In the genomic region with DNA sequence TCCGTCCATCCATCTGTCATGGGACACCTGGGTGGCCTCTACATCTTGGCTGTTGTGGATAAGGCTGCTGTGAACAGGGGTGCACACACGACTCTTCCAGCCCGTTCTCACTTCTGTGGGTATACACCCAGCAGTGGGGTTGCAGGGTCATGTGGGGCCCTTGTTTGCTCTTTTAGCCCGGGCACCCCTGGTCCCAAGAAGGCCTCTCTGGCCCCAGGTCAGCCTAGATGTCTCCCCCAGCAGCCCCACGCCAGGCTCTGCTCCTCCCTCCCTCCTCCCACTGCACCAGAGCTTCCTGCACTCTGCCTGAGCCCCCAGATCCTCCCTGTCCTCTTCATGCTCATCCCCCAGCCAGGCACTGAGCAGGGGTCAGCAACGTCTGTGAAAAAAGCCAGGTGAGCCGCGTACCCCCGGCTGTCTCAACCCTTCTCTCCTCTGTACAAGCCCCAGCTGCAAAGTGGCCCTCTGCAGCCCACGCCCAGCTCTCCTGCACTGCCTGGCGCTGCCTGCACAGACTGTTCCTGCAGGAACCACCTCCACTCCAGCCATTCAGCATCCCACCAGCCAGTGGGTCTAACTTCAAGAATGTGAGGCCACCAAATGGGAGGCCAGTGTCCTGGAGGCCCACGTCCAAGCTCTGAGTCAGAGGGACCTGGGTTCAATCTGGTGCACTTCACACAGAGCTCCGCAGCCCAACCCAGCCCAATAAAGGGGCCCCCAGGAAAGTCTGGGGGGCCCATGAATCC, we compare ENCODE assay signal across 20 cellular contexts.
DNase-seq lines count a peak whose midpoint lies in the region; ATAC-seq and TF ChIP-seq lines count a peak whose summit lies in the region.
"Had no signal": no experiment of that assay in that cellular context is flagged by ENCODE, and none has a peak within 500 bp of the region (broad histone marks: within the 10 kb centered on the region; RNA-seq: fewer than 3 reads in every experiment).

No MANE protein-coding gene starts in this region.

- no peak overlapping the region for H3K27ac ChIP-seq in right atrium auricular region
- H3K27ac ChIP-seq in left lung, result no peak overlapping the region
- no peak overlapping the region for H3K27ac ChIP-seq in neural progenitor cell
- no peak overlapping the region for H3K27ac ChIP-seq in transverse colon
- no peak overlapping the region for H3K27ac ChIP-seq in stomach
- H3K27ac ChIP-seq: PC-9, RWPE1, SJCRH30 had no signal

- TF ChIP-seq CTCF in right atrium auricular region (IDR thresholded peaks at IDR 0.05) (no peak), left lung (IDR thresholded peaks at IDR 0.05) (no peak), neural progenitor cell (IDR thresholded peaks at IDR 0.05) (no peak), transverse colon (IDR thresholded peaks at IDR 0.05) (no peak), stomach (IDR thresholded peaks at IDR 0.05) (no peak)

- H3K4me3 Mint-ChIP-seq in neural progenitor cell, result no peak overlapping the region

- intact Hi-C loops in cardiac septum (cut with DNase I), result no loop called here
- intact Hi-C loops in left lung (cut with DNase I), result no loop called here
- intact Hi-C loops in transverse colon (cut with DNase I; ENCODE audit: low total_unique reads), result no loop called here
- intact Hi-C loops in stomach (cut with DNase I; ENCODE audit: low total_unique reads), result no loop called here

- no peak for TF ChIP-seq POLR2A in transverse colon (IDR thresholded peaks at IDR 0.05)
- TF ChIP-seq POLR2A in stomach (IDR thresholded peaks at IDR 0.05), result no peak

- no peak overlapping the region for H3K9ac ChIP-seq in neural progenitor cell

- ATAC-seq in left lung, result no peak
- ATAC-seq: K562 had no signal

- in situ Hi-C loops in transverse colon (cut with MboI; ENCODE audit: low pct_ligation_motif_present in 1 of 4, low pct_unique_long_range_greater_than_20kb in 1 of 4, low sequenced_read_pairs in 3 of 4), result no loop called here

- H3K4me1 Mint-ChIP-seq in neural progenitor cell, result peaks cover 22% of the 10 kb centered on the region

- H3K9me3 ChIP-seq in right atrium auricular region, result no peaks in the 10 kb centered on the region
- H3K9me3 ChIP-seq in left lung, result no peaks in the 10 kb centered on the region
- no peaks in the 10 kb centered on the region for H3K9me3 ChIP-seq in neural progenitor cell (ENCODE audit: low read depth)
- H3K9me3 ChIP-seq in transverse colon, result no peaks in the 10 kb centered on the region
- H3K9me3 ChIP-seq in stomach, result peaks cover 0 to under 1% (median 0%) of the 10 kb centered on the region in 4 donors
- H3K9me3 ChIP-seq: MG63 had no signal

- H3K79me2 ChIP-seq in neural progenitor cell (ENCODE audit: low read depth), result no peaks in the 10 kb centered on the region

- no peaks in the 10 kb centered on the region for H3K36me3 Mint-ChIP-seq in neural progenitor cell

- no peak overlapping the region for H2AFZ ChIP-seq in neural progenitor cell (replicated peaks)
- H2AFZ ChIP-seq: PC-9 had no signal

- H3K36me3 ChIP-seq in right atrium auricular region (no peaks in the 10 kb centered on the region), left lung (no peaks in the 10 kb centered on the region), neural progenitor cell (no peaks in the 10 kb centered on the region), transverse colon (no peaks in the 10 kb centered on the region), stomach (no peaks in the 10 kb centered on the region)
- H3K36me3 ChIP-seq: BE2C, MG63, SJCRH30 had no signal

- H3K4me3 ChIP-seq in right atrium auricular region, result no peak overlapping the region
- H3K4me3 ChIP-seq in left lung, result no peak overlapping the region
- no peak overlapping the region for H3K4me3 ChIP-seq in neural progenitor cell
- no peak overlapping the region for H3K4me3 ChIP-seq in transverse colon
- no peak overlapping the region for H3K4me3 ChIP-seq in stomach
- H3K4me3 ChIP-seq: K562, MG63, PC-9, SJCRH30 had no signal

- no peak for TF ChIP-seq EP300 in transverse colon (IDR thresholded peaks at IDR 0.05; ENCODE audit: low read depth)
- TF ChIP-seq EP300 in stomach (IDR thresholded peaks at IDR 0.05), result no peak

- DNase-seq in cardiac septum (ENCODE audit: low spot score) (peak; percentile 50), right atrium auricular region (ENCODE audit: low spot score) (no peak), left lung (peak; percentile 24 to 69), neural progenitor cell (ENCODE audit: low spot score) (no peak), transverse colon (peak; percentile 0), dedifferentiated amniotic fluid mesenchymal stem cell (ENCODE audit: extremely low spot score) (no peak), SIG-M5 (lab: John Stamatoyannopoulos, UW) (no peak), stomach (no peak)
- DNase-seq: BE2C, EL, MG63, NCI-H1048, NCI-H1417 treated with DMSO at 0.1 percent for 48 hours, NCI-H187 treated with DMSO at 0.1 percent for 48 hours, NCI-H2107, NCI-H69, PC-9 had no signal

- WGBS in transverse colon (ENCODE audit: low coverage in 1 of 2), 2 donors, result 81% methylated on average over 13 of the region's 13 CpGs; no CpG with 5 or more reads in 1 of the 2 donors
- 70 to 79% (median 76%) methylated on average over 10 to 13 of the region's 13 CpGs for WGBS in stomach, 5 donors

- H3K4me1 ChIP-seq in right atrium auricular region, result no peaks in the 10 kb centered on the region
- H3K4me1 ChIP-seq in left lung, result no peaks in the 10 kb centered on the region
- H3K4me1 ChIP-seq in neural progenitor cell, result peaks cover 13% of the 10 kb centered on the region
- H3K4me1 ChIP-seq in transverse colon, result peaks cover 0 to 9% (median 0%) of the 10 kb centered on the region in 4 donors
- no peaks in the 10 kb centered on the region for H3K4me1 ChIP-seq in stomach
- H3K4me1 ChIP-seq: BE2C, SJCRH30 had no signal

- H3K27ac Mint-ChIP-seq in neural progenitor cell, result peak overlapping the region; percentile 67

- no peak overlapping the region for H3K4me2 ChIP-seq in neural progenitor cell
- H3K4me2 ChIP-seq: PC-9 had no signal

- peaks cover 3% of the 10 kb centered on the region for H3K9me3 Mint-ChIP-seq in neural progenitor cell

- no peaks in the 10 kb centered on the region for H3F3A ChIP-seq in neural progenitor cell (ENCODE audit: low read depth)

- no peaks in the 10 kb centered on the region for H4K20me1 ChIP-seq in neural progenitor cell (ENCODE audit: low read depth)

- H3K27me3 ChIP-seq in right atrium auricular region (no peaks in the 10 kb centered on the region), left lung (no peaks in the 10 kb centered on the region), neural progenitor cell (no peaks in the 10 kb centered on the region), transverse colon (no peaks in the 10 kb centered on the region), stomach (peaks cover 0 to 47% (median 5%) of the 10 kb centered on the region in 3 donors)
- H3K27me3 ChIP-seq: BE2C, MG63 had no signal

- peaks cover 10% of the 10 kb centered on the region for H3K27me3 Mint-ChIP-seq in neural progenitor cell (ENCODE audit: insufficient read depth, low read depth)

Comparison
In these comparisons a context has a peak if more than half of its experiments do, and no peak if none do; other contexts are left out.
1. DNase-seq: peak in cardiac septum (single experiment), left lung (2 of 2) and transverse colon (single experiment); none in right atrium auricular region (single experiment), neural progenitor cell (single experiment), dedifferentiated amniotic fluid mesenchymal stem cell (single experiment), SIG-M5 (single experiment) and stomach (single experiment).